Comparison of ENCODE assay signal across 15 cellular contexts in the genomic region with DNA sequence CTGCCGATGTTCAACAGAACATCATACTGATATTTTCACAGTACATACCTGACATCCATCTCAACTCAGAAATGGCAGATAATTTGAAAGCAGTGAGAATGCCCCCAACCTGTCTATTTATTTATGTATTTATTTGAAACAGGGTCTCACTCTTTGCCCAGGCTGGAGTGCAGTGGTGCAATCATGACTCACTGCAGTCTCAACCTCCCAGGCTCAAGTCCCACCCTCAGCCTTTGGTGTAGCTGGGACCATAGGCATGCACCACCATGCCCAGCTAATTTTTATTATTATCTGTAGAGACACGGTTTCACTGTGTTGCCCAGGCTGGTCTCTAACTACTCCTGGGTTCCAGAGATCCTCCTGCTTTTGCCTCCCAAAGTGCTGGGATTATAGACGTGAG.
DNase-seq lines count a peak whose midpoint lies in the region; ATAC-seq, FAIRE-seq and TF ChIP-seq lines count a peak whose summit lies in the region.
"Had no signal": no experiment of that assay in that cellular context is flagged by ENCODE, and none has a peak within 500 bp of the region (broad histone marks: within the 10 kb centered on the region; RNA-seq: fewer than 3 reads in every experiment).

No MANE protein-coding gene starts in this region.

- peaks cover 7% of the 10 kb centered on the region for H3K9me3 Mint-ChIP-seq in osteocyte (ENCODE audit: unreplicated experiment)

- H3K4me2 ChIP-seq in GM23248 (ENCODE audit: unreplicated experiment) = peak overlapping the region; percentile 61
- H3K4me2 ChIP-seq in endothelial cell of umbilical vein (ENCODE audit: insufficient read depth, low read length) = no peak overlapping the region

- TF ChIP-seq POLR2A in endothelial cell of umbilical vein (IDR thresholded peaks at IDR 0.05; ENCODE audit: low read depth, low read length) (no peak), transverse colon (IDR thresholded peaks at IDR 0.05) (no peak)

- BruUV-seq in endothelial cell of umbilical vein (replicated peaks; lab: Mats Ljungman, UMichigan) = no TSS peak

- POLR2A ChIA-PET in endothelial cell of umbilical vein (lab: Charles Lee) = no interaction called here

- 92% methylated on average over 3 of the region's 3 CpGs for WGBS in GM23248 (ENCODE audit: low coverage in 1 of 2, low lambda C conversion rate in 2 of 2, missing lambda C conversion rate in 2 of 2), 2 experiments
- 87 to 94% methylated on average over 2 to 3 of the region's 3 CpGs for WGBS in transverse colon (ENCODE audit: low coverage in 1 of 2), 2 donors

- in situ Hi-C loops in GM23248 (cut with MboI) (no loop called here), transverse colon (cut with MboI; ENCODE audit: low pct_ligation_motif_present in 1 of 4, low pct_unique_long_range_greater_than_20kb in 1 of 4, low sequenced_read_pairs in 3 of 4) (no loop called here)

- H3K9me2 ChIP-seq in GM23248 (ENCODE audit: insufficient read depth) = no peaks in the 10 kb centered on the region

- H3K36me3 ChIP-seq in GM23248 (ENCODE audit: low read depth) = no peaks in the 10 kb centered on the region
- H3K36me3 ChIP-seq in endothelial cell of umbilical vein (ENCODE audit: control insufficient read depth in 2 of 2, extremely low read depth in 1 of 2, insufficient read depth in 2 of 2, low read length in 2 of 2) = peaks cover 4 to 5% of the 10 kb centered on the region in 2 experiments
- H3K36me3 ChIP-seq in transverse colon = peaks cover 0 to 7% (median 0%) of the 10 kb centered on the region in 4 donors

- CTCF ChIA-PET in endothelial cell of umbilical vein (lab: Charles Lee) = interaction anchor here (1.6 to 2.2 kb wide), 2 partner anchors 9 to 12 kb away, joined by 3 to 6 read pairs; no protein-coding TSS in a partner anchor

- no peak for ATAC-seq in sciatic nerve
- ATAC-seq: HCT116 had no signal

- H3K9ac ChIP-seq in GM23248 (no peak overlapping the region), endothelial cell of umbilical vein (replicated peaks; ENCODE audit: extremely low read depth, insufficient read depth, low read length) (no peak overlapping the region)

- TF ChIP-seq CTCF in endothelial cell of umbilical vein (IDR thresholded peaks at IDR 0.05; ENCODE audit: extremely low read depth in 1 of 2, insufficient read depth in 1 of 2, low read depth in 1 of 2, low read length in 2 of 2) (no peak), osteocyte (IDR thresholded peaks at IDR 0.05) (no peak), transverse colon (IDR thresholded peaks at IDR 0.05) (no peak)

- intact Hi-C loops in endothelial cell of umbilical vein (cut with micrococcal nuclease) (no loop called here), transverse colon (cut with DNase I; ENCODE audit: low total_unique reads) (no loop called here), sciatic nerve (cut with DNase I) (no loop called here)

- H3K4me1 Mint-ChIP-seq in osteocyte (ENCODE audit: unreplicated experiment) = peaks cover 44% of the 10 kb centered on the region

- dilution Hi-C loops in endothelial cell of umbilical vein (cut with MboI; ENCODE audit: extremely low pct_ligation_motif_present, low sequenced_read_pairs) = no loop called here

- H3F3A ChIP-seq in GM23248 (ENCODE audit: insufficient read depth) = peaks cover 46% of the 10 kb centered on the region

- no peaks in the 10 kb centered on the region for H3K9me3 ChIP-seq in GM23248 (ENCODE audit: low read depth)
- H3K9me3 ChIP-seq in endothelial cell of umbilical vein (replicated peaks; ENCODE audit: control insufficient read depth, insufficient read depth, low read length) = no peaks in the 10 kb centered on the region
- H3K9me3 ChIP-seq in transverse colon = no peaks in the 10 kb centered on the region
- H3K9me3 ChIP-seq: Peyer's patch had no signal

- peak overlapping the region; percentile 21 for H3K27ac Mint-ChIP-seq in osteocyte (ENCODE audit: unreplicated experiment)

- H2AFZ ChIP-seq in GM23248 (0 out of 2 replicates have a peak overlapping the region, but pooled peaks have one; percentile 7), endothelial cell of umbilical vein (ENCODE audit: low read depth, low read length) (no peak overlapping the region)

- H3K4me1 ChIP-seq in GM23248 (ENCODE audit: insufficient read depth) (peaks cover 61% of the 10 kb centered on the region), endothelial cell of umbilical vein (ENCODE audit: control insufficient read depth, extremely low read depth, insufficient read depth, low read length) (peaks cover 2% of the 10 kb centered on the region), transverse colon (no peaks in the 10 kb centered on the region)
- H3K4me1 ChIP-seq: Peyer's patch had no signal

- no peaks in the 10 kb centered on the region for H3K9me1 ChIP-seq in endothelial cell of umbilical vein (replicated peaks; ENCODE audit: control insufficient read depth, extremely low read depth, insufficient read depth, low read length)

- H3K27me3 ChIP-seq in GM23248 (replicated peaks; ENCODE audit: insufficient read depth) (no peaks in the 10 kb centered on the region), endothelial cell of umbilical vein (ENCODE audit: control insufficient read depth in 2 of 2, insufficient read depth in 2 of 2, low read length in 2 of 2) (no peaks in the 10 kb centered on the region), transverse colon (no peaks in the 10 kb centered on the region)
- H3K27me3 ChIP-seq: Peyer's patch had no signal

- H3K27me3 Mint-ChIP-seq in osteocyte (ENCODE audit: unreplicated experiment) = no peaks in the 10 kb centered on the region

- H3K27ac ChIP-seq in GM23248 = peak overlapping the region; percentile 82; the same call in 1 of the 2 replicates
- no peak overlapping the region for H3K27ac ChIP-seq in endothelial cell of umbilical vein (ENCODE audit: insufficient read depth, low read depth, low read length)
- H3K27ac ChIP-seq in transverse colon = no peak overlapping the region
- H3K27ac ChIP-seq: Peyer's patch, SK-N-MC had no signal

- no peak for TF ChIP-seq EP300 in transverse colon (IDR thresholded peaks at IDR 0.05; ENCODE audit: low read depth)

- DNase-seq in GM23248 (peak; percentile 38), RPMI7951 (ENCODE audit: low read depth) (peak; percentile 26), endothelial cell of umbilical vein (ENCODE audit: low read depth, low spot score) (no peak), osteocyte (ENCODE audit: extremely low spot score, unreplicated experiment) (no peak), transverse colon (no peak), sciatic nerve (ENCODE audit: low spot score) (no peak)
- DNase-seq in stimulated activated CD4-positive, alpha-beta T cell treated with anti-CD3 and anti-CD28 coated beads, Interleukin-15, amount 100 ng/mL, for 24 hours = no peak
- DNase-seq: DMS53, MM.1S, NCI-H1092 treated with DMSO at 0.1 percent for 48 hours, NCI-H524, Peyer's patch, Right ventricle myocardium superior had no signal

- H3K36me3 Mint-ChIP-seq in osteocyte (ENCODE audit: unreplicated experiment) = peaks cover 16% of the 10 kb centered on the region

- H3K79me2 ChIP-seq in GM23248 (ENCODE audit: insufficient read depth) = no peaks in the 10 kb centered on the region
- no peaks in the 10 kb centered on the region for H3K79me2 ChIP-seq in endothelial cell of umbilical vein (ENCODE audit: control insufficient read depth, insufficient read depth, low read length)

- H3K4me3 Mint-ChIP-seq in osteocyte (ENCODE audit: unreplicated experiment) = no peak overlapping the region

- peak; percentile 4 for FAIRE-seq in endothelial cell of umbilical vein (lab: Jason Lieb, UNC)

- H4K20me1 ChIP-seq in GM23248 (ENCODE audit: insufficient read depth) = no peaks in the 10 kb centered on the region
- H4K20me1 ChIP-seq in endothelial cell of umbilical vein (replicated peaks; ENCODE audit: control insufficient read depth, extremely low read depth, insufficient read depth, low read length) = no peaks in the 10 kb centered on the region

- H3K4me3 ChIP-seq in GM23248 = no peak overlapping the region
- no peak overlapping the region for H3K4me3 ChIP-seq in endothelial cell of umbilical vein (replicated peaks in 1 of 3; ENCODE audit: insufficient read depth in 1 of 3, low read depth in 1 of 3, low read length in 3 of 3)
- no peak overlapping the region for H3K4me3 ChIP-seq in transverse colon
- H3K4me3 ChIP-seq: Peyer's patch, SK-N-MC had no signal

TF ChIP-seq in endothelial cell of umbilical vein, 7 proteins besides CTCF, POLR2A, EP300 and RAD21:
- TF ChIP-seq EZH2 (IDR thresholded peaks at IDR 0.05; ENCODE audit: borderline replicate concordance, low read depth, low read length, severe bottlenecking) (no peak), POLR2AphosphoS5 (IDR thresholded peaks at IDR 0.05; ENCODE audit: insufficient read depth, low read depth, low read length) (no peak), GATA2 (IDR thresholded peaks at IDR 0.05; ENCODE audit: insufficient read depth, insufficient read length, low read depth, low read length) (no peak), FOS (IDR thresholded peaks at IDR 0.05; ENCODE audit: borderline replicate concordance, insufficient read depth, low read length) (no peak)

Comparison
In these comparisons a context has a peak if more than half of its experiments do, and no peak if none do; other contexts are left out.
1. DNase-seq: peak in GM23248 (single experiment) and RPMI7951 (single experiment); none in endothelial cell of umbilical vein (single experiment), osteocyte (single experiment), stimulated activated CD4-positive, alpha-beta T cell treated with anti-CD3 and anti-CD28 coated beads, Interleukin-15, amount 100 ng/mL, for 24 hours (single experiment), transverse colon (single experiment) and sciatic nerve (single experiment).